In genomic region chr7:6248581-6248980, GRCh38 we compare ENCODE assay signal across 12 cellular contexts. TPM values are rescaled to one million over a fixed set of nuclear protein-coding genes. Genes with fewer than 3 reads are reported as not detected.
DNase-seq lines count a peak whose midpoint lies in the region; ATAC-seq, FAIRE-seq and TF ChIP-seq lines count a peak whose summit lies in the region.
"Had no signal": no experiment of that assay in that cellular context is flagged by ENCODE, and none has a peak within 500 bp of the region (broad histone marks: within the 10 kb centered on the region; RNA-seq: fewer than 3 reads in every experiment).

No MANE protein-coding gene starts in this region.

- H3K9me3 Mint-ChIP-seq in naive thymus-derived CD4-positive, alpha-beta T cell = no peaks in the 10 kb centered on the region
- H3K9me3 Mint-ChIP-seq: naive B cell; stimulated activated effector memory CD8-positive, alpha-beta T cell treated with anti-CD3 and anti-CD28 coated beads, Interleukin-12 subunit alpha, Interleukin-12 subunit beta, amount 100 ng/mL, for 72 hours; T-helper 1 cell treated with Interleukin-12 subunit alpha and Interleukin-12 subunit beta and Interleukin-4 antibody, amounts not matched to agents 30 μg/mL and 1 μg/mL, for 36 hours had no signal

- H2BK12ac ChIP-seq in trophoblast cell (ENCODE audit: low read length) = no peak overlapping the region

- H2BK5ac ChIP-seq in trophoblast cell (ENCODE audit: low read depth, low read length, poor library complexity) = no peak overlapping the region

- peak overlapping the region; percentile 41 for H3K18ac ChIP-seq in trophoblast cell (ENCODE audit: low read length)

- no peak overlapping the region for H2BK120ac ChIP-seq in trophoblast cell (ENCODE audit: insufficient read depth, low read length, poor library complexity)

- H3K36me3 ChIP-seq in SJSA1 (no peaks in the 10 kb centered on the region), trophoblast cell (ENCODE audit: control insufficient read depth in 1 of 2, insufficient read depth in 2 of 2, low read length in 2 of 2) (no peaks in the 10 kb centered on the region), ascending aorta (no peaks in the 10 kb centered on the region), SJCRH30 (no peaks in the 10 kb centered on the region)
- no peaks in the 10 kb centered on the region for H3K36me3 ChIP-seq in naive thymus-derived CD4-positive, alpha-beta T cell (ENCODE audit: control insufficient read depth in 2 of 3, insufficient read depth in 3 of 3, low read length in 3 of 3)

- TF ChIP-seq POLR2A in H54 (IDR thresholded peaks at IDR 0.05; ENCODE audit: low read depth, low read length) = no peak

- H3K36me3 Mint-ChIP-seq in naive thymus-derived CD4-positive, alpha-beta T cell = no peaks in the 10 kb centered on the region
- H3K36me3 Mint-ChIP-seq: naive B cell had no signal

- peak overlapping the region; percentile 2 for H3K4ac ChIP-seq in trophoblast cell (ENCODE audit: low read depth, low read length)

- H3K27ac Mint-ChIP-seq in naive thymus-derived CD4-positive, alpha-beta T cell = no peak overlapping the region
- H3K27ac Mint-ChIP-seq: stimulated activated effector memory CD8-positive, alpha-beta T cell treated with anti-CD3 and anti-CD28 coated beads, Interleukin-12 subunit alpha, Interleukin-12 subunit beta, amount 100 ng/mL, for 72 hours; T-helper 1 cell treated with Interleukin-12 subunit alpha and Interleukin-12 subunit beta and Interleukin-4 antibody, amounts not matched to agents 30 μg/mL and 1 μg/mL, for 36 hours had no signal

- no peaks in the 10 kb centered on the region for H3K9me3 ChIP-seq in SJSA1 (replicated peaks)
- no peaks in the 10 kb centered on the region for H3K9me3 ChIP-seq in trophoblast cell (ENCODE audit: insufficient read depth, low read depth, low read length)
- H3K9me3 ChIP-seq in ascending aorta = no peaks in the 10 kb centered on the region
- H3K9me3 ChIP-seq in SJCRH30 (replicated peaks) = no peaks in the 10 kb centered on the region
- no peaks in the 10 kb centered on the region for H3K9me3 ChIP-seq in naive thymus-derived CD4-positive, alpha-beta T cell (ENCODE audit: control insufficient read depth in 2 of 3, low read length in 3 of 3)

- no peak overlapping the region for H2AFZ ChIP-seq in trophoblast cell (ENCODE audit: insufficient read depth, low read length, poor library complexity)

- peak overlapping the region; percentile 52 for H3K27ac ChIP-seq in SJSA1
- no peak overlapping the region for H3K27ac ChIP-seq in trophoblast cell (ENCODE audit: low read depth, low read length)
- no peak overlapping the region for H3K27ac ChIP-seq in ascending aorta
- no peak overlapping the region for H3K27ac ChIP-seq in SJCRH30
- no peak overlapping the region for H3K27ac ChIP-seq in naive thymus-derived CD4-positive, alpha-beta T cell (ENCODE audit: low read depth, low read length)

- H3K79me2 ChIP-seq in trophoblast cell (ENCODE audit: control insufficient read depth, insufficient read depth, low read length, poor library complexity) = no peaks in the 10 kb centered on the region

- CTCF ChIA-PET in naive thymus-derived CD4-positive, alpha-beta T cell (lab: Charles Lee) = no interaction called here

- H3K79me1 ChIP-seq in trophoblast cell (ENCODE audit: low read length) = no peaks in the 10 kb centered on the region

- no peak overlapping the region for H2AK5ac ChIP-seq in trophoblast cell (ENCODE audit: low read length)

- H3K27me3 Mint-ChIP-seq in naive thymus-derived CD4-positive, alpha-beta T cell = peaks cover 0 to 47% (median 0%) of the 10 kb centered on the region in 5 donors
- H3K27me3 Mint-ChIP-seq: naive B cell had no signal

- H3K14ac ChIP-seq in trophoblast cell (ENCODE audit: low read length) = no peak overlapping the region

- DNase-seq in H54 (ENCODE audit: insufficient read length, low spot score) (peak; percentile 60), SJSA1 (ENCODE audit: low read depth in 1 of 2, low spot score in 2 of 2) (peak; percentile 64 to 83), fibroblast of pulmonary artery (ENCODE audit: low read depth) (peak; percentile 79), trophoblast cell (peak; percentile 42 to 62), RPMI8226 (no peak), ascending aorta (ENCODE audit: low spot score in 2 of 2) (no peak), SJCRH30 (no peak)
- DNase-seq in naive thymus-derived CD4-positive, alpha-beta T cell = no peak
- DNase-seq: naive B cell, NCI-H748 treated with DMSO at 0.1 percent for 48 hours had no signal

- no peak overlapping the region for H4K91ac ChIP-seq in trophoblast cell (ENCODE audit: low read depth, low read length)

- peaks cover 0 to 8% (median 0%) of the 10 kb centered on the region in 7 donors for H3K4me1 Mint-ChIP-seq in naive thymus-derived CD4-positive, alpha-beta T cell

- no peak overlapping the region for H4K8ac ChIP-seq in trophoblast cell (ENCODE audit: low read depth, low read length)

- TF ChIP-seq CTCF in fibroblast of pulmonary artery (IDR thresholded peaks at IDR 0.05; ENCODE audit: low read length, missing control alignments) = no peak
- no peak for TF ChIP-seq CTCF in ascending aorta (IDR thresholded peaks at IDR 0.05)

- H3K23ac ChIP-seq in trophoblast cell (ENCODE audit: low read length) = no peak overlapping the region

- intact Hi-C loops in ascending aorta (cut with DNase I) = no loop called here
- intact Hi-C loops in naive thymus-derived CD4-positive, alpha-beta T cell (cut with micrococcal nuclease) = no loop called here

- H3K27me3 ChIP-seq in SJSA1 (replicated peaks) (no peaks in the 10 kb centered on the region), trophoblast cell (ENCODE audit: insufficient read depth, low read length) (no peaks in the 10 kb centered on the region), ascending aorta (no peaks in the 10 kb centered on the region), SJCRH30 (no peaks in the 10 kb centered on the region)
- H3K27me3 ChIP-seq in naive thymus-derived CD4-positive, alpha-beta T cell (ENCODE audit: control insufficient read depth in 2 of 2, insufficient read depth in 2 of 2, low read length in 2 of 2) = no peaks in the 10 kb centered on the region

- POLR2A ChIA-PET in naive thymus-derived CD4-positive, alpha-beta T cell (lab: Charles Lee) = no interaction called here

- H3K4me3 Mint-ChIP-seq in naive thymus-derived CD4-positive, alpha-beta T cell = no peak overlapping the region
- H3K4me3 Mint-ChIP-seq: naive B cell; stimulated activated effector memory CD8-positive, alpha-beta T cell treated with anti-CD3 and anti-CD28 coated beads, Interleukin-12 subunit alpha, Interleukin-12 subunit beta, amount 100 ng/mL, for 72 hours; T-helper 1 cell treated with Interleukin-12 subunit alpha and Interleukin-12 subunit beta and Interleukin-4 antibody, amounts not matched to agents 30 μg/mL and 1 μg/mL, for 36 hours had no signal

- WGBS in trophoblast cell (ENCODE audit: extremely low coverage, insufficient coverage, insufficient read length) = no CpG with 5 or more reads among the region's 6 CpGs

- H4K12ac ChIP-seq in trophoblast cell (ENCODE audit: low read depth, low read length) = no peak overlapping the region

- H3K4me3 ChIP-seq in SJSA1 (no peak overlapping the region), fibroblast of pulmonary artery (replicated peaks; ENCODE audit: low read depth, low read length) (no peak overlapping the region), trophoblast cell (ENCODE audit: low read depth, low read length) (no peak overlapping the region), ascending aorta (no peak overlapping the region), SJCRH30 (no peak overlapping the region)
- H3K4me3 ChIP-seq in naive thymus-derived CD4-positive, alpha-beta T cell (ENCODE audit: low read length) = no peak overlapping the region

- H3K4me2 ChIP-seq in trophoblast cell (ENCODE audit: low read length) = no peak overlapping the region

- peaks cover 85% of the 10 kb centered on the region for H3K4me1 ChIP-seq in SJSA1 (replicated peaks)
- peaks cover 0 to 4% of the 10 kb centered on the region in 2 experiments for H3K4me1 ChIP-seq in trophoblast cell (ENCODE audit: control insufficient read depth in 1 of 2, insufficient read depth in 2 of 2, low read length in 2 of 2)
- peaks cover 18 to 38% of the 10 kb centered on the region in 2 donors for H3K4me1 ChIP-seq in ascending aorta
- H3K4me1 ChIP-seq in SJCRH30 = peaks cover 20% of the 10 kb centered on the region
- peaks cover 0 to 7% of the 10 kb centered on the region in 2 donors for H3K4me1 ChIP-seq in naive thymus-derived CD4-positive, alpha-beta T cell (ENCODE audit: control insufficient read depth in 2 of 2, insufficient read depth in 2 of 2, low read length in 2 of 2)

- H3K9ac ChIP-seq in trophoblast cell (ENCODE audit: low read length) = no peak overlapping the region

- FAIRE-seq in H54 (lab: Jason Lieb, UNC) = peak; percentile 80

- no peak for ATAC-seq in naive thymus-derived CD4-positive, alpha-beta T cell
- ATAC-seq: stimulated activated effector memory CD8-positive, alpha-beta T cell treated with anti-CD3 and anti-CD28 coated beads, Interleukin-12 subunit alpha, Interleukin-12 subunit beta, amount 100 ng/mL, for 72 hours had no signal

RNA-seq across cellular contexts. Expression of gene CYTH3, which starts 23.8 kb away (rescaled TPM):
- total RNA-seq in SJSA1 (2014; rRNA removed; shearing (Covaris generic)) = 38.6 and 47.8 TPM in 2 replicates
- polyA plus RNA-seq in trophoblast cell (2013) = 35.4 and 38.4 TPM in 2 replicates
- 51.8 TPM for total RNA-seq in ascending aorta
- total RNA-seq in SJCRH30 (2014; rRNA removed; shearing (Covaris generic)) = 17.2 and 19.2 TPM in 2 replicates
- total RNA-seq in naive thymus-derived CD4-positive, alpha-beta T cell = 1 to 10 TPM in 4 of 5 experiments, under 1 TPM in 1; 0.99 to 9.5 (median 3.6) TPM
- polyA plus RNA-seq in naive thymus-derived CD4-positive, alpha-beta T cell = 1 to 10 TPM; 1.5 to 2.1 TPM

Comparison
In these comparisons a context has a peak if more than half of its experiments do, and no peak if none do; other contexts are left out.
1. DNase-seq: peak in H54 (single experiment), SJSA1 (2 of 2), fibroblast of pulmonary artery (single experiment) and trophoblast cell (2 of 2); none in RPMI8226 (single experiment), ascending aorta (0 of 2), SJCRH30 (0 of 2) and naive thymus-derived CD4-positive, alpha-beta T cell (0 of 9).